Comparison of ENCODE assay signal across 9 cellular contexts in genomic region chr19:18023596-18024212, GRCh38. TPM values are rescaled to one million over a fixed set of nuclear protein-coding genes. Genes with fewer than 3 reads are reported as not detected.
DNase-seq lines count a peak whose midpoint lies in the region; ATAC-seq lines count a peak whose summit lies in the region.
"Had no signal": no experiment of that assay in that cellular context is flagged by ENCODE, and none has a peak within 500 bp of the region (broad histone marks: within the 10 kb centered on the region; RNA-seq: fewer than 3 reads in every experiment).

No MANE protein-coding gene starts in this region.

- H3K4me1 Mint-ChIP-seq in T-helper 17 cell = peaks cover 38% of the 10 kb centered on the region

- no peaks in the 10 kb centered on the region for H3K36me3 ChIP-seq in mesenchymal stem cell (ENCODE audit: control insufficient read depth in 1 of 2, insufficient read depth in 2 of 2, low read depth in 1 of 2, low read length in 2 of 2)

- no peaks in the 10 kb centered on the region for H3K79me1 ChIP-seq in mesenchymal stem cell (replicated peaks; ENCODE audit: low read length, poor library complexity, severe bottlenecking)

- 68% methylated on average over 23 of the region's 23 CpGs for WGBS in mesenchymal stem cell

- H2BK120ac ChIP-seq in mesenchymal stem cell (ENCODE audit: low read depth, low read length) = peak overlapping the region; percentile 92

- ATAC-seq in GM18907 (IDR thresholded peaks at IDR 0.05; ENCODE audit: unreplicated experiment) (peak; percentile 39), T-helper 17 cell (peak; percentile 74), HG03460 (IDR thresholded peaks at IDR 0.05; ENCODE audit: unreplicated experiment) (no peak)

- peaks cover 29% of the 10 kb centered on the region for H3K4me1 ChIP-seq in mesenchymal stem cell (ENCODE audit: control insufficient read depth, insufficient read depth, low read depth, low read length)

- no peak overlapping the region for H3K23ac ChIP-seq in mesenchymal stem cell (ENCODE audit: low read length in 2 of 2)

- H3K27ac ChIP-seq in caudate nucleus (ENCODE audit: low read depth, low read length) (peak overlapping the region; percentile 94), mesenchymal stem cell (ENCODE audit: low read length, poor library complexity, severe bottlenecking) (no peak overlapping the region)

- peak overlapping the region; percentile 18 for H3K9ac ChIP-seq in mesenchymal stem cell (ENCODE audit: low read length)

- H3K27ac Mint-ChIP-seq in T-helper 17 cell = peak overlapping the region; percentile 98

- peak; percentile 52 to 73 (median 65) for DNase-seq in T-helper 17 cell
- DNase-seq in caudate nucleus (lab: John Stamatoyannopoulos, UW) = peak in 27 of 61 donors; percentile 8 to 52 (median 32)
- DNase-seq in mesenchymal stem cell = peak; percentile 85
- DNase-seq in ureter (ENCODE audit: low spot score) = peak; percentile 77
- DNase-seq in GM03348 (ENCODE audit: low spot score) = no peak
- DNase-seq in globus pallidus (ENCODE audit: low spot score) = no peak

- peaks cover 2% of the 10 kb centered on the region for H3K36me3 Mint-ChIP-seq in T-helper 17 cell (ENCODE audit: low read depth)

- H3K18ac ChIP-seq in mesenchymal stem cell (ENCODE audit: low read depth in 1 of 2, low read length in 2 of 2) = peak overlapping the region; percentile 83 to 90

- H2AFZ ChIP-seq in mesenchymal stem cell (ENCODE audit: low read depth, low read length) = peak overlapping the region; percentile 7

- H2AK5ac ChIP-seq in mesenchymal stem cell (ENCODE audit: low read length, severe bottlenecking) = no peak overlapping the region

- no peaks in the 10 kb centered on the region for H3K27me3 Mint-ChIP-seq in T-helper 17 cell

- H3K9me3 ChIP-seq in T-helper 17 cell (ENCODE audit: control insufficient read depth, low read length, poor library complexity, severe bottlenecking) = no peaks in the 10 kb centered on the region
- H3K9me3 ChIP-seq in mesenchymal stem cell (ENCODE audit: control insufficient read depth, low read length) = no peaks in the 10 kb centered on the region

- peak overlapping the region; percentile 85 for H3K4me3 Mint-ChIP-seq in T-helper 17 cell

- no peaks in the 10 kb centered on the region for H3K27me3 ChIP-seq in mesenchymal stem cell (ENCODE audit: control insufficient read depth in 1 of 2, insufficient read depth in 1 of 2, low read length in 2 of 2)

- no peak overlapping the region for H2BK15ac ChIP-seq in mesenchymal stem cell (ENCODE audit: low read depth, poor library complexity, severe bottlenecking)

- peak overlapping the region; percentile 97 for H4K91ac ChIP-seq in mesenchymal stem cell (ENCODE audit: low read length)

- no peak overlapping the region for H3K4me2 ChIP-seq in mesenchymal stem cell (ENCODE audit: low read length, poor library complexity, severe bottlenecking)

- H3K4me3 ChIP-seq in mesenchymal stem cell (ENCODE audit: insufficient read depth in 1 of 2, low read depth in 1 of 2, low read length in 2 of 2) = no peak overlapping the region

- peak overlapping the region; percentile 62 to 94 for H3K4ac ChIP-seq in mesenchymal stem cell (ENCODE audit: low read depth in 1 of 2, low read length in 2 of 2)

- peak overlapping the region in 1 of 2 experiments; percentile 23 for H3K14ac ChIP-seq in mesenchymal stem cell (ENCODE audit: low read length in 2 of 2)

- peak overlapping the region; percentile 51 to 88 for H2BK12ac ChIP-seq in mesenchymal stem cell (ENCODE audit: low read length in 2 of 2)

- no peak overlapping the region for H2BK5ac ChIP-seq in mesenchymal stem cell (ENCODE audit: low read depth, low read length, poor library complexity, severe bottlenecking)

- peak overlapping the region; percentile 95 for H4K8ac ChIP-seq in mesenchymal stem cell (ENCODE audit: low read length)

RNA-seq across cellular contexts. Expression of gene ARRDC2, which starts 15.7 kb away (rescaled TPM):
- 100 to 1,000 TPM; 165 to 166 TPM for total RNA-seq in T-helper 17 cell
- 3.7 TPM for polyA plus RNA-seq in mesenchymal stem cell (2013, experiment 1 of 2)
- polyA plus RNA-seq in mesenchymal stem cell (2013, experiment 2 of 2) = 3.6 TPM
- 32.9 TPM for total RNA-seq in ureter

RNA-seq across cellular contexts. Expression of gene KCNN1, which starts 56.8 kb away (rescaled TPM):
- not detected for total RNA-seq in T-helper 17 cell
- polyA plus RNA-seq in mesenchymal stem cell (2013, experiment 1 of 2) = 0.12 TPM
- 0.15 TPM for polyA plus RNA-seq in mesenchymal stem cell (2013, experiment 2 of 2)
- 0.34 TPM for total RNA-seq in ureter
- total RNA-seq: myocyte had no signal

Comparison
In these comparisons a context has a peak if more than half of its experiments do, and no peak if none do; other contexts are left out.
1. DNase-seq: peak in T-helper 17 cell (3 of 3), mesenchymal stem cell (single experiment) and ureter (single experiment); none in GM03348 (single experiment) and globus pallidus (single experiment).